ENCODE assay signal across 8 cellular contexts in the genomic region with DNA sequence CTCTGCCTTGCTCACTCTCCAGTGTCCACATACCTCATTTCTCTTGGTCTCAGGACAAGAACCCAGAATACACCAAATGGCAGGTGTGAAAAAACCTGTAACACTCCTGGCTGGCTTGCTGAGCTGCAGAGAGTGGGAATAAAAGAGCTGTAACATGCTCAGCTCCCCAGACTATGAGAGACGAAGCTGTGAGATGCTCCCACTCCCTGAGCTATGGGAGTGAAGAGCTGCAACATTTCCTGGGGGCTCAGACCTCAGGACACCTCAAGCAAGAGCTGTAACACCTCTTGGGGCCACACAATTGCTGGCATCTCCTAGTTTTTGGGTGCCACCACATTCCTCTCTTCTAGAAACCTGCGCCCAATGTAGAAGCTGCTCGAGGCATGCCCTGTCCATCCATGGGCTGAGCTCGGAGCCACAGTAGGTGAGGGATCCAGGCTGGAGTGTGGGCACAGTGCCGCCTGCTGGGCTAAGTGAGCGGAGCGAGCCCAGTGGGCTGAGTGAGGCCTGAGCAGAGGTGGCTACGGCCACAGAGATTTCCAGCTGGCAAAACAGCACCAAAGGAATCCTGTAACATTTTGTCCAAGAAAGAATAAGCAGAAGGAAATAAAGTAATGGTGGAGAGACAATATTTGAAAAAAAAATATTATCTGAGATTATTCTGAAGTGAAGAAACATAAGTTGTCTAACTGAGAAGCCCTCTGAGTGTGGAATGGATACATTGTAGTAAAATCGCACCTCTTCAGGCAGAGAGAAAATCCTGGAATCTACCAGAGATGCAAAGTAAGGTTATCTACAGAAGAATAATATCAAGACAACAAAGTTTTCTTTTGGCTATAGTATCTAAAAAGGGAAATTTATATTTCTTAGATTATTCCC.
DNase-seq lines count a peak whose midpoint lies in the region; ATAC-seq and TF ChIP-seq lines count a peak whose summit lies in the region.

No MANE protein-coding gene starts in this region.

- TF ChIP-seq CTCF in HL-60 (IDR thresholded peaks at IDR 0.05; ENCODE audit: insufficient read depth, low read length): peak; percentile 25
- no peak for TF ChIP-seq CTCF in body of pancreas (IDR thresholded peaks at IDR 0.05)
- TF ChIP-seq CTCF in nephron (IDR thresholded peaks at IDR 0.05; ENCODE audit: unreplicated experiment in 3 of 3): peak in 2 of 3 experiments; percentile 13 to 45

- H3K36me3 Mint-ChIP-seq in nephron (ENCODE audit: low read depth): no peaks in the 10 kb centered on the region
- H3K36me3 Mint-ChIP-seq in activated CD8-positive, alpha-beta T cell treated with anti-CD3 and anti-CD28 coated beads, Interleukin-2, amount 10 ng/mL, durations not matched to agents 7 days and 5 days (ENCODE audit: low read depth): no peaks in the 10 kb centered on the region

- intact Hi-C loops in body of pancreas (cut with DNase I): no loop called here

- H3K4me1 ChIP-seq in body of pancreas: no peaks in the 10 kb centered on the region

- H3K27ac ChIP-seq in HL-60 (replicated peaks) (no peak overlapping the region), body of pancreas (no peak overlapping the region)

- H3K4me3 Mint-ChIP-seq in nephron: no peak overlapping the region
- H3K4me3 Mint-ChIP-seq in activated CD8-positive, alpha-beta T cell treated with anti-CD3 and anti-CD28 coated beads, Interleukin-2, amount 10 ng/mL, durations not matched to agents 7 days and 5 days: no peak overlapping the region

- H3K9me3 ChIP-seq in body of pancreas: no peaks in the 10 kb centered on the region

- no peak overlapping the region for H3K27ac Mint-ChIP-seq in nephron
- no peak overlapping the region for H3K27ac Mint-ChIP-seq in activated CD8-positive, alpha-beta T cell treated with anti-CD3 and anti-CD28 coated beads, Interleukin-2, amount 10 ng/mL, durations not matched to agents 7 days and 5 days

- no peaks in the 10 kb centered on the region for H3K27me3 Mint-ChIP-seq in nephron (ENCODE audit: low read depth)
- H3K27me3 Mint-ChIP-seq in activated CD8-positive, alpha-beta T cell treated with anti-CD3 and anti-CD28 coated beads, Interleukin-2, amount 10 ng/mL, durations not matched to agents 7 days and 5 days (ENCODE audit: low read depth): no peaks in the 10 kb centered on the region

- WGBS in body of pancreas, 2 donors: 47 to 51% methylated on average over 9 of the region's 9 CpGs

- no peaks in the 10 kb centered on the region for H3K9me3 Mint-ChIP-seq in nephron
- H3K9me3 Mint-ChIP-seq in activated CD8-positive, alpha-beta T cell treated with anti-CD3 and anti-CD28 coated beads, Interleukin-2, amount 10 ng/mL, durations not matched to agents 7 days and 5 days (ENCODE audit: insufficient read depth): no peaks in the 10 kb centered on the region

- no peaks in the 10 kb centered on the region for H3K36me3 ChIP-seq in body of pancreas (replicated peaks in 1 of 2; ENCODE audit: insufficient read depth in 1 of 2, low read depth in 2 of 2)

- DNase-seq in SHP77 (lab: John Stamatoyannopoulos, UW) (peak; percentile 25 to 41), SHP77 treated with DMSO at 0.1 percent for 48 hours (lab: John Stamatoyannopoulos, UW) (no peak), HL-60 (ENCODE audit: low read depth in 1 of 2, low spot score in 1 of 2) (peak in 1 of 2 experiments; percentile 19), body of pancreas (peak in 3 of 4 donors; percentile 16 to 29 (median 16)), NCI-H187 treated with DMSO at 0.1 percent for 48 hours (lab: John Stamatoyannopoulos, UW) (no peak)
- DNase-seq in activated CD8-positive, alpha-beta T cell treated with anti-CD3 and anti-CD28 coated beads, Interleukin-2, amount 10 ng/mL, durations not matched to agents 7 days and 5 days: no peak

- H3K4me3 ChIP-seq in HL-60 (replicated peaks; ENCODE audit: insufficient read depth, low read length): no peak overlapping the region
- H3K4me3 ChIP-seq in body of pancreas: no peak overlapping the region

- H3K4me1 Mint-ChIP-seq in nephron: no peaks in the 10 kb centered on the region
- H3K4me1 Mint-ChIP-seq in activated CD8-positive, alpha-beta T cell treated with anti-CD3 and anti-CD28 coated beads, Interleukin-2, amount 10 ng/mL, durations not matched to agents 7 days and 5 days (ENCODE audit: low read depth): no peaks in the 10 kb centered on the region

- H3K27me3 ChIP-seq in HL-60 (ENCODE audit: insufficient read depth, poor library complexity, severe bottlenecking) (no peaks in the 10 kb centered on the region), body of pancreas (no peaks in the 10 kb centered on the region)

- ATAC-seq in body of pancreas: peak; percentile 50
- ATAC-seq in GM21529 (IDR thresholded peaks at IDR 0.05; ENCODE audit: unreplicated experiment): no peak
- ATAC-seq in activated CD8-positive, alpha-beta T cell treated with anti-CD3 and anti-CD28 coated beads, Interleukin-2, amount 10 ng/mL, durations not matched to agents 7 days and 5 days: no peak

- CTCF ChIA-PET in activated CD8-positive, alpha-beta T cell treated with anti-CD3 and anti-CD28 coated beads, Interleukin-2, amount 10 ng/mL, durations not matched to agents 7 days and 5 days (lab: Charles Lee): no interaction called here

- POLR2A ChIA-PET in activated CD8-positive, alpha-beta T cell treated with anti-CD3 and anti-CD28 coated beads, Interleukin-2, amount 10 ng/mL, durations not matched to agents 7 days and 5 days (lab: Charles Lee): no interaction called here

- no peak for TF ChIP-seq POLR2A in body of pancreas (IDR thresholded peaks at IDR 0.05)

Comparison
In these comparisons a context has a peak if more than half of its experiments do, and no peak if none do; other contexts are left out.
1. DNase-seq: peak in SHP77 (2 of 2) and body of pancreas (3 of 4); none in SHP77 treated with DMSO at 0.1 percent for 48 hours (single experiment), NCI-H187 treated with DMSO at 0.1 percent for 48 hours (single experiment) and activated CD8-positive, alpha-beta T cell treated with anti-CD3 and anti-CD28 coated beads, Interleukin-2, amount 10 ng/mL, durations not matched to agents 7 days and 5 days (single experiment).
2. CTCF ChIP-seq: peak in HL-60 (single experiment) and nephron (2 of 3); none in body of pancreas (0 of 7).